Comparison of ENCODE assay signal across 1 cellular context in genomic region chr15:34581043-34581365, GRCh38.
TF ChIP-seq lines count a peak whose summit lies in the region.

No MANE protein-coding gene starts in this region.

TF ChIP-seq in HepG2, 621 proteins besides CTCF, POLR2A, EP300 and RAD21:
- TF ChIP-seq, protein P1, sequence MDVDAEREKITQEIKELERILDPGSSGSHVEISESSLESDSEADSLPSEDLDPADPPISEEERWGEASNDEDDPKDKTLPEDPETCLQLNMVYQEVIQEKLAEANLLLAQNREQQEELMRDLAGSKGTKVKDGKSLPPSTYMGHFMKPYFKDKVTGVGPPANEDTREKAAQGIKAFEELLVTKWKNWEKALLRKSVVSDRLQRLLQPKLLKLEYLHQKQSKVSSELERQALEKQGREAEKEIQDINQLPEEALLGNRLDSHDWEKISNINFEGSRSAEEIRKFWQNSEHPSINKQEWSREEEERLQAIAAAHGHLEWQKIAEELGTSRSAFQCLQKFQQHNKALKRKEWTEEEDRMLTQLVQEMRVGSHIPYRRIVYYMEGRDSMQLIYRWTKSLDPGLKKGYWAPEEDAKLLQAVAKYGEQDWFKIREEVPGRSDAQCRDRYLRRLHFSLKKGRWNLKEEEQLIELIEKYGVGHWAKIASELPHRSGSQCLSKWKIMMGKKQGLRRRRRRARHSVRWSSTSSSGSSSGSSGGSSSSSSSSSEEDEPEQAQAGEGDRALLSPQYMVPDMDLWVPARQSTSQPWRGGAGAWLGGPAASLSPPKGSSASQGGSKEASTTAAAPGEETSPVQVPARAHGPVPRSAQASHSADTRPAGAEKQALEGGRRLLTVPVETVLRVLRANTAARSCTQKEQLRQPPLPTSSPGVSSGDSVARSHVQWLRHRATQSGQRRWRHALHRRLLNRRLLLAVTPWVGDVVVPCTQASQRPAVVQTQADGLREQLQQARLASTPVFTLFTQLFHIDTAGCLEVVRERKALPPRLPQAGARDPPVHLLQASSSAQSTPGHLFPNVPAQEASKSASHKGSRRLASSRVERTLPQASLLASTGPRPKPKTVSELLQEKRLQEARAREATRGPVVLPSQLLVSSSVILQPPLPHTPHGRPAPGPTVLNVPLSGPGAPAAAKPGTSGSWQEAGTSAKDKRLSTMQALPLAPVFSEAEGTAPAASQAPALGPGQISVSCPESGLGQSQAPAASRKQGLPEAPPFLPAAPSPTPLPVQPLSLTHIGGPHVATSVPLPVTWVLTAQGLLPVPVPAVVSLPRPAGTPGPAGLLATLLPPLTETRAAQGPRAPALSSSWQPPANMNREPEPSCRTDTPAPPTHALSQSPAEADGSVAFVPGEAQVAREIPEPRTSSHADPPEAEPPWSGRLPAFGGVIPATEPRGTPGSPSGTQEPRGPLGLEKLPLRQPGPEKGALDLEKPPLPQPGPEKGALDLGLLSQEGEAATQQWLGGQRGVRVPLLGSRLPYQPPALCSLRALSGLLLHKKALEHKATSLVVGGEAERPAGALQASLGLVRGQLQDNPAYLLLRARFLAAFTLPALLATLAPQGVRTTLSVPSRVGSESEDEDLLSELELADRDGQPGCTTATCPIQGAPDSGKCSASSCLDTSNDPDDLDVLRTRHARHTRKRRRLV (CRISPR knock-in tag; IDR thresholded peaks at IDR 0.05) = no peak
- TF ChIP-seq NRL (CRISPR knock-in tag; IDR thresholded peaks at IDR 0.05; ENCODE audit: borderline replicate concordance) = no peak
- no peak for TF ChIP-seq KDM3A (CRISPR knock-in tag; IDR thresholded peaks at IDR 0.05; ENCODE audit: low read depth)
- TF ChIP-seq ZNF598 (CRISPR knock-in tag; IDR thresholded peaks at IDR 0.05; ENCODE audit: borderline replicate concordance) = no peak
- TF ChIP-seq ZNF263 (CRISPR knock-in tag; IDR thresholded peaks at IDR 0.05) = no peak
- no peak for TF ChIP-seq ZNF460 (CRISPR knock-in tag; IDR thresholded peaks at IDR 0.05; ENCODE audit: borderline replicate concordance)
- TF ChIP-seq PRPF4 (IDR thresholded peaks at IDR 0.05; ENCODE audit: low read depth, low read length, poor library complexity, severe bottlenecking) = no peak
- no peak for TF ChIP-seq ARHGAP35 (CRISPR knock-in tag; IDR thresholded peaks at IDR 0.05; ENCODE audit: borderline replicate concordance)
- TF ChIP-seq, protein P2, sequence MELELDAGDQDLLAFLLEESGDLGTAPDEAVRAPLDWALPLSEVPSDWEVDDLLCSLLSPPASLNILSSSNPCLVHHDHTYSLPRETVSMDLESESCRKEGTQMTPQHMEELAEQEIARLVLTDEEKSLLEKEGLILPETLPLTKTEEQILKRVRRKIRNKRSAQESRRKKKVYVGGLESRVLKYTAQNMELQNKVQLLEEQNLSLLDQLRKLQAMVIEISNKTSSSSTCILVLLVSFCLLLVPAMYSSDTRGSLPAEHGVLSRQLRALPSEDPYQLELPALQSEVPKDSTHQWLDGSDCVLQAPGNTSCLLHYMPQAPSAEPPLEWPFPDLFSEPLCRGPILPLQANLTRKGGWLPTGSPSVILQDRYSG (CRISPR knock-in tag; IDR thresholded peaks at IDR 0.05) = no peak
- TF ChIP-seq ZBTB37 (CRISPR knock-in tag; IDR thresholded peaks at IDR 0.05) = no peak
- TF ChIP-seq CHD4 (IDR thresholded peaks at IDR 0.05; ENCODE audit: borderline replicate concordance, low read length) = no peak
- TF ChIP-seq ZNF512 (CRISPR knock-in tag; IDR thresholded peaks at IDR 0.05) = no peak
- TF ChIP-seq ATF7 (IDR thresholded peaks at IDR 0.05) = no peak
- no peak for TF ChIP-seq ATF7 (CRISPR knock-in tag; IDR thresholded peaks at IDR 0.05)
